Comparison of ENCODE assay signal across 1 cellular context in the genomic region with DNA sequence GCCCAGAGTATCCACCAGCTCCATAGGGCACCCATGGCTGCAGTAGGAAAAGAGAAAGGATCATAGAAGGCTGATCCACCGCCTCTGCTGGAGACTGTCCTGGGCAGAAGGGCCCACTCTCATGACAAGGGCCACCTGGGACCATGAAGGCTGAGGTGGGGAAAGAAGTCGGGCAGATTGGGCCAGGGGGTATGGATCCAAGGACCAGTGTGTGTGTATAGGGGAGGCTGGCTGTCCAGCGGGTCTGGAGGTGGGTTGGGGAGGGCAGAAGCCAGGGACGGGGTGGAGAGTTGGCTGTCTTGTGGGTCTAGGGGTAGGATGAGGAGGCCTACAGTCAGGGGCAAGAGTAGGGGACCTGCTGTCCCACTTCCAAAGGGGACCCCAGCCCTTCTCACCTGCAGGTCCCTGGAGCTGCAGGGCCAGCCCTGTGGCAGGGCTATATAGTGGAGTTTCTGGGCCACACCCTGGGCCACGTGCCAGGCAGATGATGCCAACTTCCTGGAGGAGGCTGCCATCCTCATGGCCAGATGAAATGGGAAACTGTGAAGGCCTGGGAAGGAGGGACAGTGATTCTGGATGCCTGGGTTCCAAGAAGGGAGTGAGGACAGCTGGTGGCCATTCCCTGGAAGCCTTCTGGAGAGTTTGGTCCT.
TF ChIP-seq lines count a peak whose summit lies in the region.

A gene (minus strand): TSS at position 51 of the 650 bp plus-strand sequence.

TF ChIP-seq in H1, 55 proteins besides CTCF, POLR2A, EP300 and RAD21:
- no peak for TF ChIP-seq SIRT6 (IDR thresholded peaks at IDR 0.05; ENCODE audit: low read length)
- no peak for TF ChIP-seq TCF12 (IDR thresholded peaks at IDR 0.05; ENCODE audit: low read depth, low read length)
- TF ChIP-seq SP2 (IDR thresholded peaks at IDR 0.05; ENCODE audit: low read length) = no peak
- no peak for TF ChIP-seq KDM5A (IDR thresholded peaks at IDR 0.05; ENCODE audit: low read length)
- no peak for TF ChIP-seq BACH1 (IDR thresholded peaks at IDR 0.05; ENCODE audit: low read length)
- TF ChIP-seq ZNF274 (IDR thresholded peaks at IDR 0.05; ENCODE audit: borderline replicate concordance, extremely low read depth, low read length) = no peak
- TF ChIP-seq KDM1A (IDR thresholded peaks at IDR 0.05; ENCODE audit: borderline replicate concordance, low read length) = no peak
- no peak for TF ChIP-seq PHF8 (conservative IDR thresholded peaks at IDR 0.05; ENCODE audit: low read depth, low read length)
- no peak for TF ChIP-seq GABPA (IDR thresholded peaks at IDR 0.05; ENCODE audit: borderline replicate concordance, insufficient read depth, low read length)
- TF ChIP-seq, protein P1, sequence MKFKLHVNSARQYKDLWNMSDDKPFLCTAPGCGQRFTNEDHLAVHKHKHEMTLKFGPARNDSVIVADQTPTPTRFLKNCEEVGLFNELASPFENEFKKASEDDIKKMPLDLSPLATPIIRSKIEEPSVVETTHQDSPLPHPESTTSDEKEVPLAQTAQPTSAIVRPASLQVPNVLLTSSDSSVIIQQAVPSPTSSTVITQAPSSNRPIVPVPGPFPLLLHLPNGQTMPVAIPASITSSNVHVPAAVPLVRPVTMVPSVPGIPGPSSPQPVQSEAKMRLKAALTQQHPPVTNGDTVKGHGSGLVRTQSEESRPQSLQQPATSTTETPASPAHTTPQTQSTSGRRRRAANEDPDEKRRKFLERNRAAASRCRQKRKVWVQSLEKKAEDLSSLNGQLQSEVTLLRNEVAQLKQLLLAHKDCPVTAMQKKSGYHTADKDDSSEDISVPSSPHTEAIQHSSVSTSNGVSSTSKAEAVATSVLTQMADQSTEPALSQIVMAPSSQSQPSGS (IDR thresholded peaks at IDR 0.05; ENCODE audit: low read length) = no peak
